ENCODE assay signal across 8 cellular contexts in the genomic region with DNA sequence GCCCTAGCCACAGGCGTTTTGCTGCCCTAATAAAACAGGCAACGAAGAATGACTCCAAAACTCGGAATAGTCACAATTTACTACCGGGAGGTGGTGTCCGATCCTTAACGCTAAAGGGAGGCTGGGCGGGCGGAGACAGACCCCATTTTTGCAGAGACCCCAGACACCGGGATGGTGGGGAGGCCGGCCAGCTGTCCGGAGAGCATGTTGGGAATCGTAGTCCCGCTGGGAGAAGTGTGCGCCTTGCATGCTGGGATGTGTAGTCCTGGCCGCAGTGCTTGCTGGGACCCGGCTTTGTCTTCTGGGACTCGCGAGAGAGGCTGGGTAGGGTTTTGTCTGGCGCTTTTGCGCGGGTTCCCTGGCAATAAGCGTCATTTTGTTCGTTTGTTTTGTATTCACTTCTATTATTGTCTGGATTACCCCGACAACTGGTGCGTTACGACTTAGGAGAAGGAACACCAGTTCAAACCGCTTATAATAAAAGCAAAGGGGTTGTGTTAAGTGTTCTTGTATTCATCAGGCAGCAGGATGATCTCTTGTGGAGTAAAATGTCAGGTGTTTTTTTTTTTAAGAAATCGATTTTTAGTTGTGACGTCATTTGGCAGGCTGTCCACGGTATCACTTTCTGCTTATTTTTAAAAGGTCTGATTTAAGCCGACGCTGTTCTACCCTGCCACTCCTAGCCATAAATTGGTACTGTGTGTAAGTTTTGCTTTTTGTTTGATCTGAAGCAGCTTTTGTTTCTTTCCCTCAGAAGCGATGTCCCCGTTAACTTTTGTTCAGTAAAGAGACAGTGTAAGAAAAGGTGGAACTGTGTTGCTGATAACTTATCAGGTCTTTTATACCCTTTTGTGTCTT. TPM values are rescaled to one million over a fixed set of nuclear protein-coding genes. Genes with fewer than 3 reads are reported as not detected.
DNase-seq lines count a peak whose midpoint lies in the region; ATAC-seq and TF ChIP-seq lines count a peak whose summit lies in the region.

No MANE protein-coding gene starts in this region.

- H3K4me3 ChIP-seq in astrocyte of the cerebellum (ENCODE audit: low read depth, low read length) (peak overlapping the region; percentile 89), aorta (ENCODE audit: low read length in 2 of 2) (peak overlapping the region; percentile 60 to 68)

- peak overlapping the region; percentile 35 to 67 for H3K27ac ChIP-seq in aorta (ENCODE audit: low read depth in 1 of 2, low read length in 2 of 2)

- H3K9me3 ChIP-seq in aorta (ENCODE audit: control insufficient read depth, low read length), result no peaks in the 10 kb centered on the region

- H3K36me3 ChIP-seq in aorta (ENCODE audit: control insufficient read depth in 1 of 2, insufficient read depth in 2 of 2, low read length in 1 of 2), result no peaks in the 10 kb centered on the region

- peak; percentile 87 for ATAC-seq in GM18502 (IDR thresholded peaks at IDR 0.05; ENCODE audit: poor library complexity, unreplicated experiment)
- ATAC-seq in HG02943 (IDR thresholded peaks at IDR 0.05; ENCODE audit: low read depth, unreplicated experiment), result peak; percentile 87
- ATAC-seq in aorta (ENCODE audit: low FRiP score), result peak; percentile 99

- no peaks in the 10 kb centered on the region for H3K4me1 ChIP-seq in aorta (ENCODE audit: control insufficient read depth in 1 of 2, insufficient read depth in 2 of 2, low read length in 2 of 2)

- H3K27me3 ChIP-seq in aorta (ENCODE audit: control insufficient read depth in 1 of 2, insufficient read depth in 2 of 2, low read length in 1 of 2), result no peaks in the 10 kb centered on the region

- DNase-seq in NCI-H187 (lab: John Stamatoyannopoulos, UW), result peak; percentile 87 to 92
- peak; percentile 84 to 100 (median 94) for DNase-seq in T-helper 2 cell
- peak; percentile 97 for DNase-seq in astrocyte of the cerebellum (ENCODE audit: low read depth)
- peak; percentile 92 for DNase-seq in hepatic stellate cell (ENCODE audit: low spot score)
- DNase-seq in putamen (ENCODE audit: low spot score), result peak; percentile 98
- peak; percentile 97 to 98 for DNase-seq in aorta

- no peak for TF ChIP-seq CTCF in astrocyte of the cerebellum (IDR thresholded peaks at IDR 0.05; ENCODE audit: low read depth, low read length, missing control alignments)

- WGBS in aorta, 2 donors, result 0 to 1% methylated on average over 34 of the region's 34 CpGs

- intact Hi-C loops in aorta (cut with DNase I), result loop anchor here in 1 of 2 donors (2.0 kb wide), 2 partner anchors 38 to 546 kb away; partner anchors contain the start of gene USPL1

- in situ Hi-C loops in astrocyte of the cerebellum (cut with HindIII; ENCODE audit: low sequenced_read_pairs), result no loop called here

RNA-seq across cellular contexts. Expression of gene HSPH1, which starts 0.7 kb away (rescaled TPM):
- total RNA-seq in aorta, result 10 to 100 TPM; 50.6 to 81.1 TPM
- 10 to 100 TPM; 20.6 to 30.1 TPM for polyA plus RNA-seq in aorta

RNA-seq across cellular contexts. Expression of gene B3GLCT, which starts 37.4 kb away (rescaled TPM):
- 1 to 10 TPM; 7.8 to 8.3 TPM for total RNA-seq in aorta
- 1 to 10 TPM in 1 of 2 donors, under 1 TPM in 1; 0.88 to 2.1 TPM for polyA plus RNA-seq in aorta

Comparison
In these comparisons a context has a peak if more than half of its experiments do, and no peak if none do; other contexts are left out.
1. Peak in every context shown above with its lines: DNase-seq, ATAC-seq, H3K4me3 ChIP-seq and H3K27ac ChIP-seq.